ENCODE assay signal across 9 cellular contexts in the genomic region with DNA sequence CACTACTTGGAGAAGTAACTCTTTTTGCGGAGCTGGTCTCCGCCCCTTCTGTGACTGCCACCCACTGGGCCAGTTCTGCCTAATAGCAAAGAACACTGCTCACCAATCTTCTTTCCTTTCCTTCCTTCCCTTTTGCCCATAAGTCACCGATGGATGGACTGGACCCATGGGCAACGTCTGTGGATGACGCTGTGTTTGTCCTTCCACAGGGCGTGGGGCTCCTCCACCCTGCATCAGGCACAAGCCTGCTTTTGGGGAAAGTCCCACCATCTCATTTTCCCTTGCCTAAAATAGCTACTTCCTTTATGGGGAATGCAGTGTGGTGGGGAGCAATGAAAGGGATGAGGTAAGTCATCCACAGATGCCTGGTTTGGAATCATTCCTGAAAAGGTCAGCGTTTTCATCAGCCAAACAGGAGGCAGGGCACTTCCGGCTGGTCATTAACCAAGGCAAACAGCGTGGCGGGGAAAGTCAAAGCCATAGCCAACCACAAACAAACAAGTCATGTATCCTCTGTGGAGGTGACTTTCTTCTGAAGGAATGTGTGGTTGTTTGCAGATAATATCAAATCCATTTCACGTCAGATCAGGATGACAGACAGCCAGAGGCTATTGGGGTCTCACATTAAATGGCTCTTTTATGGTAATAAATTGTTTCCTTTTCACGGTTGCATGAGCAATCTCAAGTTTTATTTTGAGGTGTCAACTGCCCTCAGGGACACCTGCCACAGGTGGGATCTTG. TPM values are rescaled to one million over a fixed set of nuclear protein-coding genes. Genes with fewer than 3 reads are reported as not detected.
DNase-seq lines count a peak whose midpoint lies in the region; ATAC-seq and TF ChIP-seq lines count a peak whose summit lies in the region.
"Had no signal": no experiment of that assay in that cellular context is flagged by ENCODE, and none has a peak within 500 bp of the region (broad histone marks: within the 10 kb centered on the region; RNA-seq: fewer than 3 reads in every experiment).

No MANE protein-coding gene starts in this region.

- no peak for TF ChIP-seq EP300 in sigmoid colon (IDR thresholded peaks at IDR 0.05)

- intact Hi-C loops in Panc1 (cut with micrococcal nuclease; ENCODE audit: unreplicated experiment) = no loop called here
- intact Hi-C loops in sigmoid colon (cut with DNase I) = no loop called here

- CTCF ChIA-PET in Panc1 (lab: Charles Lee) = interaction anchor here (0.7 kb wide), 1 partner anchor 103 kb away, joined by 3 read pairs; no protein-coding TSS in a partner anchor

- 22 to 48% methylated on average over 12 of the region's 12 CpGs for WGBS in sigmoid colon, 2 donors

- POLR2A ChIA-PET in Panc1 (lab: Charles Lee) = no interaction called here

- in situ Hi-C loops in Panc1 (cut with HindIII; ENCODE audit: low pct_unique_long_range_greater_than_20kb, low sequenced_read_pairs) = no loop called here

- H3K9me3 ChIP-seq in Panc1 (ENCODE audit: control insufficient read depth, insufficient read depth, low read depth, low read length) (no peaks in the 10 kb centered on the region), skeletal muscle tissue (ENCODE audit: control insufficient read depth in 3 of 3, low read length in 3 of 3) (no peaks in the 10 kb centered on the region), sigmoid colon (no peaks in the 10 kb centered on the region)

- H3K9ac ChIP-seq in skeletal muscle tissue (ENCODE audit: low read depth in 1 of 3, low read length in 3 of 3) = no peak overlapping the region

- ATAC-seq in Panc1 (peak; percentile 92), HG03457 (IDR thresholded peaks at IDR 0.05; ENCODE audit: unreplicated experiment) (no peak)

- peaks cover 13% of the 10 kb centered on the region for H3K4me1 ChIP-seq in Panc1 (ENCODE audit: control insufficient read depth, insufficient read depth, low read length)
- H3K4me1 ChIP-seq in skeletal muscle tissue (ENCODE audit: control insufficient read depth in 3 of 3, insufficient read depth in 3 of 3, low read length in 3 of 3) = peaks cover 6 to 20% (median 17%) of the 10 kb centered on the region in 3 donors
- no peaks in the 10 kb centered on the region for H3K4me1 ChIP-seq in sigmoid colon

- TF ChIP-seq CTCF in Panc1 (IDR thresholded peaks at IDR 0.05) (no peak), fibroblast of the aortic adventitia (IDR thresholded peaks at IDR 0.05; ENCODE audit: insufficient read depth, low read length) (no peak), sigmoid colon (IDR thresholded peaks at IDR 0.05) (no peak)

- H3K27ac ChIP-seq in Panc1 (ENCODE audit: low read length) (peak overlapping the region; percentile 44; the same call in 1 of the 2 replicates), skeletal muscle tissue (ENCODE audit: low read depth, low read length) (peak overlapping the region; percentile 19), sigmoid colon (no peak overlapping the region)

- H3K4me3 ChIP-seq in Panc1 (ENCODE audit: low read depth in 2 of 2, low read length in 2 of 2) = peak overlapping the region in 1 of 2 experiments; percentile 29; a peak in 2 of 4 replicates
- no peak overlapping the region for H3K4me3 ChIP-seq in fibroblast of the aortic adventitia (ENCODE audit: low read depth, low read length)
- peak overlapping the region in 1 of 3 donors; percentile 41 for H3K4me3 ChIP-seq in skeletal muscle tissue (ENCODE audit: low read length in 3 of 3)
- H3K4me3 ChIP-seq in sigmoid colon = no peak overlapping the region

- TF ChIP-seq POLR2A in sigmoid colon (IDR thresholded peaks at IDR 0.05) = no peak

- H3K36me3 ChIP-seq in Panc1 (ENCODE audit: control insufficient read depth, insufficient read depth, low read length) (no peaks in the 10 kb centered on the region), skeletal muscle tissue (ENCODE audit: control insufficient read depth in 3 of 3, insufficient read depth in 3 of 3, low read length in 3 of 3) (no peaks in the 10 kb centered on the region), sigmoid colon (no peaks in the 10 kb centered on the region)

- DNase-seq in GM03348 (ENCODE audit: low spot score) (peak; percentile 85), Panc1 (ENCODE audit: low read depth, low spot score) (peak; percentile 98), fibroblast of the aortic adventitia (ENCODE audit: low read depth) (peak; percentile 80), RPMI8226 (no peak), sigmoid colon (no peak)
- no peak for DNase-seq in stimulated activated CD4-positive, alpha-beta T cell treated with anti-CD3 and anti-CD28 coated beads, Interleukin-2, amount 100 ng/mL, for 48 hours
- DNase-seq: stimulated activated CD4-positive, alpha-beta T cell treated with anti-CD3 and anti-CD28 coated beads, Interleukin-12 subunit alpha, Interleukin-12 subunit beta, amount 100 ng/mL, for 4 hours had no signal

- no TSS peak for BruUV-seq in Panc1 (replicated peaks; lab: Mats Ljungman, UMichigan)

- H3K27me3 ChIP-seq in Panc1 (ENCODE audit: control insufficient read depth, insufficient read depth, low read length) (no peaks in the 10 kb centered on the region), skeletal muscle tissue (ENCODE audit: control insufficient read depth in 3 of 3, insufficient read depth in 3 of 3, low read length in 3 of 3) (peaks cover 0 to 12% (median 6%) of the 10 kb centered on the region in 3 donors), sigmoid colon (no peaks in the 10 kb centered on the region)

RNA-seq across cellular contexts. Expression of a gene that starts 30.7 kb away (rescaled TPM):
- total RNA-seq in Panc1 (2021; ENCODE audit: unreplicated experiment) (11.1 TPM), fibroblast of the aortic adventitia (ENCODE audit: low replicate concordance) (2.1 and 10.9 TPM in 2 replicates), skeletal muscle tissue (12.5 TPM), sigmoid colon (10 to 100 TPM in 3 of 4 donors, 1 to 10 TPM in 1; 9.7 to 15.3 (median 13.7) TPM)
- 8.1 TPM for polyA plus RNA-seq in Panc1 (2012; ENCODE audit: insufficient read length)
- polyA plus RNA-seq in sigmoid colon = 10 to 100 TPM; 16.8 to 17.9 (median 17.3) TPM

RNA-seq across cellular contexts. Expression of a gene that starts 50.1 kb away (rescaled TPM):
- total RNA-seq in Panc1 (2021; ENCODE audit: unreplicated experiment) (1.7 TPM), fibroblast of the aortic adventitia (ENCODE audit: low replicate concordance) (0.36 TPM in 1 of 2 replicates, not detected in the other), skeletal muscle tissue (4.2 TPM), sigmoid colon (10 to 100 TPM in 3 of 4 donors, 1 to 10 TPM in 1; 5.8 to 12.8 (median 12.1) TPM)
- 4.6 TPM for polyA plus RNA-seq in Panc1 (2012; ENCODE audit: insufficient read length)
- polyA plus RNA-seq in sigmoid colon = 10 to 100 TPM in 2 of 3 donors, 1 to 10 TPM in 1; 10.0 to 40.8 (median 26.4) TPM

Comparison
In these comparisons a context has a peak if more than half of its experiments do, and no peak if none do; other contexts are left out.
1. DNase-seq: peak in GM03348 (single experiment), Panc1 (single experiment) and fibroblast of the aortic adventitia (single experiment); none in RPMI8226 (single experiment), sigmoid colon (single experiment) and stimulated activated CD4-positive, alpha-beta T cell treated with anti-CD3 and anti-CD28 coated beads, Interleukin-2, amount 100 ng/mL, for 48 hours (0 of 2).
2. H3K27ac ChIP-seq: peak in Panc1 (single experiment) and skeletal muscle tissue (single experiment); none in sigmoid colon (0 of 4).